ENCODE assay signal across 10 cellular contexts in genomic region chr18:13223341-13224148, GRCh38. TPM values are rescaled to one million over a fixed set of nuclear protein-coding genes. Genes with fewer than 3 reads are reported as not detected.
DNase-seq lines count a peak whose midpoint lies in the region; ATAC-seq and TF ChIP-seq lines count a peak whose summit lies in the region.
"Had no signal": no experiment of that assay in that cellular context is flagged by ENCODE, and none has a peak within 500 bp of the region (broad histone marks: within the 10 kb centered on the region; RNA-seq: fewer than 3 reads in every experiment).

No MANE protein-coding gene starts in this region.

- ATAC-seq in mucosa of descending colon = peak; percentile 60
- no peak for ATAC-seq in HG02763 (IDR thresholded peaks at IDR 0.05; ENCODE audit: unreplicated experiment)
- no peak for ATAC-seq in HG02885 (IDR thresholded peaks at IDR 0.05; ENCODE audit: poor library complexity, unreplicated experiment)
- no peak for ATAC-seq in GM18498 (IDR thresholded peaks at IDR 0.05; ENCODE audit: unreplicated experiment)

- H3K4me3 ChIP-seq in mucosa of descending colon (no peak overlapping the region), thyroid gland (replicated peaks in 1 of 3) (no peak overlapping the region)

- peak overlapping the region; percentile 58 to 70 (median 65) for H3K27ac ChIP-seq in thyroid gland

- no peak for TF ChIP-seq POLR2A in thyroid gland (IDR thresholded peaks at IDR 0.05)

- no peak for TF ChIP-seq CTCF in mucosa of descending colon (IDR thresholded peaks at IDR 0.05)
- TF ChIP-seq CTCF in thyroid gland (IDR thresholded peaks at IDR 0.05) = no peak

- H3K9me3 ChIP-seq in mucosa of descending colon (no peaks in the 10 kb centered on the region), thyroid gland (no peaks in the 10 kb centered on the region)

- H3K36me3 ChIP-seq in mucosa of descending colon (ENCODE audit: low read depth) (no peaks in the 10 kb centered on the region), thyroid gland (no peaks in the 10 kb centered on the region)

- no peaks in the 10 kb centered on the region for H3K27me3 ChIP-seq in thyroid gland

- DNase-seq in SK-N-DZ (ENCODE audit: low spot score) (peak; percentile 29), dermis microvascular lymphatic vessel endothelial cell (ENCODE audit: low read depth in 2 of 2) (peak; percentile 63 to 68), mucosa of descending colon (peak; percentile 53 to 79 (median 74)), thyroid gland (peak in 1 of 2 donors; percentile 23)
- DNase-seq: erythroblast, KBM-7, SW 1271 had no signal

- 41 to 80% methylated on average over 8 to 13 of the region's 13 CpGs for WGBS in thyroid gland, 2 donors

- H3K4me1 ChIP-seq in mucosa of descending colon (ENCODE audit: low read depth) (peaks cover 56% of the 10 kb centered on the region), thyroid gland (peaks cover 53 to 54% of the 10 kb centered on the region in 2 donors)

- intact Hi-C loops in mucosa of descending colon (cut with DNase I, micrococcal nuclease) (loop anchor here in 1 of 2 donors (10.0 kb wide), 1 partner anchor 91 kb away; no protein-coding TSS in a partner anchor), thyroid gland (cut with DNase I) (no loop called here)

RNA-seq across cellular contexts. Expression of gene LDLRAD4, which starts 5.0 kb away (rescaled TPM):
- polyA plus RNA-seq in SK-N-DZ (2014; cell fraction: cytosol; rRNA removed) = 4.4 and 6.2 TPM in 2 replicates
- polyA plus RNA-seq in SK-N-DZ (2014; cell fraction: nucleus; rRNA removed) = 4.9 and 6.1 TPM in 2 replicates
- total RNA-seq in dermis microvascular lymphatic vessel endothelial cell = 6.7 and 20.9 TPM in 2 replicates
- 10 to 100 TPM; 36.8 to 41.0 (median 37.4) TPM for total RNA-seq in mucosa of descending colon
- total RNA-seq in thyroid gland = 10 to 100 TPM; 23.7 to 35.7 (median 29.7) TPM
